Comparison of ENCODE assay signal across 27 cellular contexts in genomic region chr17:18136357-18136756, GRCh38. TPM values are rescaled to one million over a fixed set of nuclear protein-coding genes. Genes with fewer than 3 reads are reported as not detected.
DNase-seq lines count a peak whose midpoint lies in the region; ATAC-seq, FAIRE-seq and TF ChIP-seq lines count a peak whose summit lies in the region.
"Had no signal": no experiment of that assay in that cellular context is flagged by ENCODE, and none has a peak within 500 bp of the region (broad histone marks: within the 10 kb centered on the region; RNA-seq: fewer than 3 reads in every experiment).

No MANE protein-coding gene starts in this region.

- no peaks in the 10 kb centered on the region for H3K9me3 ChIP-seq in WERI-Rb-1 (ENCODE audit: severe bottlenecking)
- H3K9me3 ChIP-seq: A549; BE2C; BLaER1 treated with 17β-estradiol and CSF1 and Interleukin-3, amounts not matched to agents 10 nM and 100 nM; HAP-1 had no signal

- H3K9me3 Mint-ChIP-seq in neural crest cell (no peaks in the 10 kb centered on the region), type B pancreatic cell (no peaks in the 10 kb centered on the region)
- H3K9me3 Mint-ChIP-seq: CD14-positive monocyte; CD4-positive, alpha-beta T cell; CD8-positive, alpha-beta memory T cell; GM23338; HFFc6 had no signal

- peaks cover 5% of the 10 kb centered on the region for H3K27me3 ChIP-seq in bronchial epithelial cell (ENCODE audit: control insufficient read depth, insufficient read depth, low read length)
- H3K27me3 ChIP-seq in WERI-Rb-1 (ENCODE audit: insufficient read depth, low read depth, severe bottlenecking) = no peaks in the 10 kb centered on the region
- H3K27me3 ChIP-seq: BE2C; BLaER1 treated with 17β-estradiol and CSF1 and Interleukin-3, amounts not matched to agents 10 nM and 100 nM had no signal

- H3K4me1 Mint-ChIP-seq in neural crest cell (peaks cover 4% of the 10 kb centered on the region), type B pancreatic cell (ENCODE audit: unreplicated experiment) (peaks cover 8% of the 10 kb centered on the region)
- H3K4me1 Mint-ChIP-seq: CD14-positive monocyte had no signal

- H3K27ac ChIP-seq in WERI-Rb-1 = no peak overlapping the region
- H3K27ac ChIP-seq: A549; BLaER1 treated with 17β-estradiol and CSF1 and Interleukin-3, amounts not matched to agents 10 nM and 100 nM had no signal

- H3K36me3 Mint-ChIP-seq in neural crest cell (ENCODE audit: low read depth) = no peaks in the 10 kb centered on the region
- H3K36me3 Mint-ChIP-seq in type B pancreatic cell = no peaks in the 10 kb centered on the region
- H3K36me3 Mint-ChIP-seq: CD14-positive monocyte; CD8-positive, alpha-beta memory T cell had no signal

- FAIRE-seq in HTR-8/SVneo (lab: Jason Lieb, UNC) (peak; percentile 67), bronchial epithelial cell (lab: Jason Lieb, UNC) (peak; percentile 64)
- FAIRE-seq: A549, D721Med, GM12878, GM19239, H54 had no signal

- H3K4me3 Mint-ChIP-seq in neural crest cell = no peak overlapping the region
- H3K4me3 Mint-ChIP-seq in type B pancreatic cell = no peak overlapping the region
- H3K4me3 Mint-ChIP-seq: CD14-positive monocyte; CD4-positive, alpha-beta T cell; CD8-positive, alpha-beta memory T cell; GM23338; HFFc6 had no signal

- DNase-seq in HTR-8/SVneo (ENCODE audit: insufficient read length, low spot score) = no peak
- no peak for DNase-seq in bronchial epithelial cell (ENCODE audit: low read depth)
- DNase-seq in neural crest cell (ENCODE audit: low read depth, low spot score) = no peak
- no peak for DNase-seq in type B pancreatic cell (ENCODE audit: extremely low spot score, unreplicated experiment)
- DNase-seq in omental fat pad (ENCODE audit: low spot score) = no peak
- no peak for DNase-seq in WERI-Rb-1
- DNase-seq: 8988T; ACHN; AML-193; BE2C; CD4-positive, alpha-beta T cell; CD8-positive, alpha-beta memory T cell; DMS 273 treated with DMSO at 0.1 percent for 48 hours; DMS79; EL; GDM1; HFFc6 had no signal

- H3K4me3 ChIP-seq in bronchial epithelial cell (ENCODE audit: low read depth, low read length) (no peak overlapping the region), WERI-Rb-1 (ENCODE audit: low read depth, low read length) (no peak overlapping the region)
- H3K4me3 ChIP-seq: A549; BLaER1 treated with 17β-estradiol and CSF1 and Interleukin-3, amounts not matched to agents 10 nM and 100 nM; GM12878; GM23338; HAP-1 had no signal

- TF ChIP-seq CTCF in bronchial epithelial cell (IDR thresholded peaks at IDR 0.05; ENCODE audit: insufficient read depth, low read length, severe bottlenecking) (no peak), neural crest cell (conservative IDR thresholded peaks at IDR 0.05) (no peak), type B pancreatic cell (conservative IDR thresholded peaks at IDR 0.05) (no peak), omental fat pad (IDR thresholded peaks at IDR 0.05) (no peak), WERI-Rb-1 (IDR thresholded peaks at IDR 0.05; ENCODE audit: low read depth, low read length) (no peak)

- peak overlapping the region; percentile 43 for H3K27ac Mint-ChIP-seq in neural crest cell (ENCODE audit: unreplicated experiment)
- peak overlapping the region; percentile 39 for H3K27ac Mint-ChIP-seq in type B pancreatic cell
- H3K27ac Mint-ChIP-seq: CD14-positive monocyte; CD4-positive, alpha-beta T cell; CD8-positive, alpha-beta memory T cell; GM23338; HFFc6 had no signal

- H3K36me3 ChIP-seq in bronchial epithelial cell (ENCODE audit: control insufficient read depth, insufficient read depth, low read length) = no peaks in the 10 kb centered on the region
- H3K36me3 ChIP-seq in WERI-Rb-1 = no peaks in the 10 kb centered on the region
- H3K36me3 ChIP-seq: BE2C; BLaER1 treated with 17β-estradiol and CSF1 and Interleukin-3, amounts not matched to agents 10 nM and 100 nM; HAP-1 had no signal

- ATAC-seq in omental fat pad (ENCODE audit: low FRiP score) = no peak
- ATAC-seq in GM21619 (IDR thresholded peaks at IDR 0.05; ENCODE audit: unreplicated experiment) = no peak
- ATAC-seq: A549, GM12878, GM23338 had no signal

- no peaks in the 10 kb centered on the region for H3K27me3 Mint-ChIP-seq in neural crest cell (ENCODE audit: low read depth)
- no peaks in the 10 kb centered on the region for H3K27me3 Mint-ChIP-seq in type B pancreatic cell
- H3K27me3 Mint-ChIP-seq: CD8-positive, alpha-beta memory T cell had no signal

RNA-seq across cellular contexts. Expression of gene MYO15A, which starts 27.8 kb away (rescaled TPM):
- 0.77 and 1.6 TPM in 2 replicates for total RNA-seq in bronchial epithelial cell
- total RNA-seq in neural crest cell = 1.3 and 1.6 TPM in 2 replicates
- 1.8 and 2.2 TPM in 2 replicates for total RNA-seq in type B pancreatic cell (ENCODE audit: low replicate concordance)
- total RNA-seq in omental fat pad = 1 to 10 TPM in 3 of 4 donors, under 1 TPM in 1; 0.31 to 3.9 (median 2.0) TPM

RNA-seq across cellular contexts. Expression of gene ALKBH5, which starts 47.3 kb away (rescaled TPM):
- total RNA-seq in bronchial epithelial cell (96.3 and 104 TPM in 2 replicates), neural crest cell (104 and 109 TPM in 2 replicates), type B pancreatic cell (ENCODE audit: low replicate concordance) (79.8 and 88.8 TPM in 2 replicates), omental fat pad (10 to 100 TPM; 77.0 to 80.7 (median 80.3) TPM)

RNA-seq across cellular contexts. Expression of gene DRG2, which starts 48.6 kb away (rescaled TPM):
- total RNA-seq in bronchial epithelial cell = 20.7 and 23.7 TPM in 2 replicates
- 40.3 and 41.5 TPM in 2 replicates for total RNA-seq in neural crest cell
- total RNA-seq in type B pancreatic cell (ENCODE audit: low replicate concordance) = 34.2 and 35.0 TPM in 2 replicates
- total RNA-seq in omental fat pad = 10 to 100 TPM; 31.6 to 38.1 (median 37.3) TPM
